Comparison of ENCODE assay signal across 9 cellular contexts in the genomic region with DNA sequence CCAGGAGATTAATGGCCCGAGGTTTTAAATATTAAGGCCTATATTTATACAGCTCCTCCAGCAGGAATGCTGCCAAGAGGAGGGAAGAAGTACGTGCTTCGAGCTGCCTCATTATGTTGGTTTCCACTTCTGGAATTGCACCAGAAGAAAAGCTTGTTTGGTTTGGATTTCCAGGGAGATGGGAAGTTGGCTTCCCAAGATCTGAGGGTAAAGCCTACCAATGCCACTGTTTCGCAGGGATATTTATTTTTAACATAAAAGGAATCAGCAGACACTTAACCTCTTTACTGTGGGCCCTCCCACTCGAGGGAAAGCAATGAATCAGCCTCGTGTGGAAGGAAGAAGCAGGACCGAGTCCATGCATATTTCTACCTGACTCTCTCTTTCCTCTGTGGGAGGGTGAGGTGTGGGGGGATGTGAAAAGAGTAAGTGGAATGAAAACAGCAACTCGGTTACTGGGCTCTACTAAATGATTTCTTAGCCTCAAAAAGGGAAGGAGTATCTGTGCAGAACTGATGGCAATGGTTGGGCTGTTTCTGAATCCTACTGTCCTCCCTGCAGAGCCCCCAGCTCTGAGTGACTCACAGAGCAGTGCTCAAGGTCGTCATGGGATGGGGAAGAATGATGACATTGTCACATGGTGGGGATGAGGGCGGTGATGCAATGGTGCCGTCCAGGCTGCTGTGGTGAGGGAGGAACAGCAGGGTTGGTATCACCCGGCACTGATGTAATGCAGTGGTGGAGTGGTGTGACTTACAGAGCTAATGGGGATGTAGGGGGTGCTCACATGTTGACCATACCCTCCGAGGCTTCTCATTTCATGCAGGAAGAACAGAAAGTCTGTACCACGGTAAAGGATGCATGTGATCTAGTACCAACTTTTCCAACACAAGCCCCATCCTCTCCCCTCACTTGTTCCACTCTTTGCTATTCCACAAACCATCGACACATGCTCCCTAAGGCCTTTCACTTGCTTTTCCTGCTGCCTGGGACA.
DNase-seq lines count a peak whose midpoint lies in the region; ATAC-seq and TF ChIP-seq lines count a peak whose summit lies in the region.
"Had no signal": no experiment of that assay in that cellular context is flagged by ENCODE, and none has a peak within 500 bp of the region (broad histone marks: within the 10 kb centered on the region; RNA-seq: fewer than 3 reads in every experiment).

No MANE protein-coding gene starts in this region.

- H3K4me3 Mint-ChIP-seq in glutamatergic neuron (ENCODE audit: unreplicated experiment) = peak overlapping the region; percentile 18

- peaks cover 3% of the 10 kb centered on the region for H3K27me3 Mint-ChIP-seq in glutamatergic neuron (ENCODE audit: unreplicated experiment)

- TF ChIP-seq CTCF in glutamatergic neuron (IDR thresholded peaks at IDR 0.05; ENCODE audit: partially characterized antibody, unreplicated experiment) = no peak

- peaks cover 2% of the 10 kb centered on the region for H3K9me3 Mint-ChIP-seq in glutamatergic neuron (ENCODE audit: unreplicated experiment)

- ATAC-seq in GM21723 (IDR thresholded peaks at IDR 0.05; ENCODE audit: unreplicated experiment) (no peak), GM18868 (IDR thresholded peaks at IDR 0.05; ENCODE audit: unreplicated experiment) (no peak)

- no peak overlapping the region for H3K27ac Mint-ChIP-seq in glutamatergic neuron (ENCODE audit: unreplicated experiment)

- H3K4me1 Mint-ChIP-seq in glutamatergic neuron (ENCODE audit: low read depth, unreplicated experiment) = peaks cover 31% of the 10 kb centered on the region

- DNase-seq in DMS79 treated with DMSO at 0.1 percent for 48 hours (lab: John Stamatoyannopoulos, UW) (peak; percentile 31), DMS79 (lab: John Stamatoyannopoulos, UW) (no peak), T1000 (lab: John Stamatoyannopoulos, UW) (peak; percentile 50), glutamatergic neuron (no peak), NCI-H2029 (lab: John Stamatoyannopoulos, UW) (no peak)
- DNase-seq in stimulated activated CD8-positive, alpha-beta memory T cell treated with anti-CD3 and anti-CD28 coated beads, Interleukin-15, amount 100 ng/mL, for 48 hours (ENCODE audit: low read depth in 2 of 2) = peak; percentile 41 to 44
- DNase-seq: cortex of kidney had no signal

- H3K36me3 Mint-ChIP-seq in glutamatergic neuron (ENCODE audit: unreplicated experiment) = no peaks in the 10 kb centered on the region

Comparison
In these comparisons a context has a peak if more than half of its experiments do, and no peak if none do; other contexts are left out.
1. DNase-seq: peak in DMS79 treated with DMSO at 0.1 percent for 48 hours (single experiment), T1000 (single experiment) and stimulated activated CD8-positive, alpha-beta memory T cell treated with anti-CD3 and anti-CD28 coated beads, Interleukin-15, amount 100 ng/mL, for 48 hours (2 of 2); none in DMS79 (single experiment), glutamatergic neuron (single experiment) and NCI-H2029 (single experiment).